In genomic region chr6:44464527-44465310, GRCh38 we compare ENCODE assay signal across 14 cellular contexts.
A peak's percentile ranks its signal among the peaks of the same experiment; 100 is the strongest.
DNase-seq lines count a peak whose midpoint lies in the region; ATAC-seq and TF ChIP-seq lines count a peak whose summit lies in the region.
"Had no signal": no experiment of that assay in that cellular context is flagged by ENCODE, and none has a peak within 500 bp of the region (broad histone marks: within the 10 kb centered on the region; RNA-seq: fewer than 3 reads in every experiment).

No MANE protein-coding gene starts in this region.

- CTCF ChIA-PET in activated CD8-positive, alpha-beta T cell treated with anti-CD3 and anti-CD28 coated beads, Interleukin-2, amount 10 ng/mL, durations not matched to agents 7 days and 5 days (lab: Charles Lee), result interaction anchor here (11.6 kb wide), 1 partner anchor 12 kb away, joined by 52 read pairs; no protein-coding TSS in a partner anchor

- ATAC-seq in GM19467 (IDR thresholded peaks at IDR 0.05; ENCODE audit: unreplicated experiment), result no peak
- ATAC-seq in stimulated activated effector memory CD8-positive, alpha-beta T cell treated with anti-CD3 and anti-CD28 coated beads, Interleukin-12 subunit alpha, Interleukin-12 subunit beta, amount 100 ng/mL, for 72 hours, result no peak
- no peak for ATAC-seq in activated CD8-positive, alpha-beta T cell treated with anti-CD3 and anti-CD28 coated beads, Interleukin-2, amount 10 ng/mL, durations not matched to agents 7 days and 5 days
- ATAC-seq: gastrocnemius medialis had no signal

- TF ChIP-seq CTCF in nephron (IDR thresholded peaks at IDR 0.05; ENCODE audit: unreplicated experiment in 3 of 3), result no peak

- POLR2A ChIA-PET in activated CD8-positive, alpha-beta T cell treated with anti-CD3 and anti-CD28 coated beads, Interleukin-2, amount 10 ng/mL, durations not matched to agents 7 days and 5 days (lab: Charles Lee), result no interaction called here

- H3K4me3 Mint-ChIP-seq in nephron, result no peak overlapping the region
- H3K4me3 Mint-ChIP-seq in stimulated activated effector memory CD8-positive, alpha-beta T cell treated with anti-CD3 and anti-CD28 coated beads, Interleukin-12 subunit alpha, Interleukin-12 subunit beta, amount 100 ng/mL, for 72 hours, result no peak overlapping the region
- no peak overlapping the region for H3K4me3 Mint-ChIP-seq in activated CD8-positive, alpha-beta T cell treated with anti-CD3 and anti-CD28 coated beads, Interleukin-2, amount 10 ng/mL, durations not matched to agents 7 days and 5 days

- H3K27me3 Mint-ChIP-seq in nephron (ENCODE audit: low read depth), result peaks cover 11% of the 10 kb centered on the region
- H3K27me3 Mint-ChIP-seq in activated CD8-positive, alpha-beta T cell treated with anti-CD3 and anti-CD28 coated beads, Interleukin-2, amount 10 ng/mL, durations not matched to agents 7 days and 5 days (ENCODE audit: low read depth), result peaks cover 2% of the 10 kb centered on the region

- DNase-seq in AG20443 (ENCODE audit: low spot score) (peak; percentile 75), M059J (ENCODE audit: low read depth) (peak; percentile 75), fibroblast of peridontal ligament (ENCODE audit: extremely low read depth) (peak; percentile 61)
- DNase-seq in activated naive CD4-positive, alpha-beta T cell treated with anti-CD3 and anti-CD28 coated beads, Interleukin-2, amount 50 U/mL, for 16 hours, result no peak
- no peak for DNase-seq in stimulated activated effector memory CD8-positive, alpha-beta T cell treated with anti-CD3 and anti-CD28 coated beads, Interleukin-12 subunit alpha, Interleukin-12 subunit beta, amount 100 ng/mL, for 72 hours (ENCODE audit: low spot score in 2 of 2)
- no peak for DNase-seq in activated CD8-positive, alpha-beta T cell treated with anti-CD3 and anti-CD28 coated beads, Interleukin-2, amount 10 ng/mL, durations not matched to agents 7 days and 5 days
- DNase-seq: AML-193, amniotic stem cell, gastrocnemius medialis, NCI-H2081, spleen, WERI-Rb-1 had no signal

- H3K27ac Mint-ChIP-seq in nephron, result peak overlapping the region; percentile 3 to 66 (median 50)
- H3K27ac Mint-ChIP-seq in stimulated activated effector memory CD8-positive, alpha-beta T cell treated with anti-CD3 and anti-CD28 coated beads, Interleukin-12 subunit alpha, Interleukin-12 subunit beta, amount 100 ng/mL, for 72 hours, result no peak overlapping the region
- no peak overlapping the region for H3K27ac Mint-ChIP-seq in activated CD8-positive, alpha-beta T cell treated with anti-CD3 and anti-CD28 coated beads, Interleukin-2, amount 10 ng/mL, durations not matched to agents 7 days and 5 days

- H3K4me1 Mint-ChIP-seq in nephron, result peaks cover 13% of the 10 kb centered on the region
- no peaks in the 10 kb centered on the region for H3K4me1 Mint-ChIP-seq in stimulated activated effector memory CD8-positive, alpha-beta T cell treated with anti-CD3 and anti-CD28 coated beads, Interleukin-12 subunit alpha, Interleukin-12 subunit beta, amount 100 ng/mL, for 72 hours
- H3K4me1 Mint-ChIP-seq in activated CD8-positive, alpha-beta T cell treated with anti-CD3 and anti-CD28 coated beads, Interleukin-2, amount 10 ng/mL, durations not matched to agents 7 days and 5 days (ENCODE audit: low read depth), result no peaks in the 10 kb centered on the region

- no peaks in the 10 kb centered on the region for H3K9me3 Mint-ChIP-seq in nephron
- H3K9me3 Mint-ChIP-seq in stimulated activated effector memory CD8-positive, alpha-beta T cell treated with anti-CD3 and anti-CD28 coated beads, Interleukin-12 subunit alpha, Interleukin-12 subunit beta, amount 100 ng/mL, for 72 hours, result no peaks in the 10 kb centered on the region
- no peaks in the 10 kb centered on the region for H3K9me3 Mint-ChIP-seq in activated CD8-positive, alpha-beta T cell treated with anti-CD3 and anti-CD28 coated beads, Interleukin-2, amount 10 ng/mL, durations not matched to agents 7 days and 5 days (ENCODE audit: insufficient read depth)

- H3K36me3 Mint-ChIP-seq in nephron (ENCODE audit: low read depth), result no peaks in the 10 kb centered on the region
- H3K36me3 Mint-ChIP-seq in stimulated activated effector memory CD8-positive, alpha-beta T cell treated with anti-CD3 and anti-CD28 coated beads, Interleukin-12 subunit alpha, Interleukin-12 subunit beta, amount 100 ng/mL, for 72 hours, result no peaks in the 10 kb centered on the region
- H3K36me3 Mint-ChIP-seq in activated CD8-positive, alpha-beta T cell treated with anti-CD3 and anti-CD28 coated beads, Interleukin-2, amount 10 ng/mL, durations not matched to agents 7 days and 5 days (ENCODE audit: low read depth), result no peaks in the 10 kb centered on the region

Comparison
In these comparisons a context has a peak if more than half of its experiments do, and no peak if none do; other contexts are left out.
1. DNase-seq: peak in AG20443 (single experiment), M059J (single experiment) and fibroblast of peridontal ligament (single experiment); none in activated naive CD4-positive, alpha-beta T cell treated with anti-CD3 and anti-CD28 coated beads, Interleukin-2, amount 50 U/mL, for 16 hours (single experiment), stimulated activated effector memory CD8-positive, alpha-beta T cell treated with anti-CD3 and anti-CD28 coated beads, Interleukin-12 subunit alpha, Interleukin-12 subunit beta, amount 100 ng/mL, for 72 hours (0 of 2) and activated CD8-positive, alpha-beta T cell treated with anti-CD3 and anti-CD28 coated beads, Interleukin-2, amount 10 ng/mL, durations not matched to agents 7 days and 5 days (single experiment).
2. H3K27ac Mint-ChIP-seq: peak in nephron (3 of 3); none in stimulated activated effector memory CD8-positive, alpha-beta T cell treated with anti-CD3 and anti-CD28 coated beads, Interleukin-12 subunit alpha, Interleukin-12 subunit beta, amount 100 ng/mL, for 72 hours (single experiment) and activated CD8-positive, alpha-beta T cell treated with anti-CD3 and anti-CD28 coated beads, Interleukin-2, amount 10 ng/mL, durations not matched to agents 7 days and 5 days (single experiment).